In the genomic region with DNA sequence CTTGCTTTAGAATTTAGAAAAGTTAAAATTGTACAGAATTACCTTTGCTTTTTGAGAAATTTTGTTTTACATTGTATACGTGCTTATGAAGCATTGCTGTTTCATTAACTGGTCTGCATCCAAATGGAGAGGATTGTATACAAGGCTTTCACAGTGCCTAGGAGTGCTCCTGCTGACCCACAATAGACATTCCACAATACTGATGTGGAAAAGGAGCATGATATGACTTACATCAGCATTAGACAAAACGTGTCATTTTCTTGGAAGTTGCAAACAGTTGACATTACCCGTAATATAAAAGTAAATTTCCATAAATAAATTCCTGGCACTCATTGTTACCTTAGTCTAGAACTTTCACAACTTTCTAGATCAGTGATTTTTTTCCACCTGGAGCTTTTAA, we compare ENCODE assay signal across 13 cellular contexts. TPM values are rescaled to one million over a fixed set of nuclear protein-coding genes. Genes with fewer than 3 reads are reported as not detected.
DNase-seq lines count a peak whose midpoint lies in the region; ATAC-seq and TF ChIP-seq lines count a peak whose summit lies in the region.
"Had no signal": no experiment of that assay in that cellular context is flagged by ENCODE, and none has a peak within 500 bp of the region (broad histone marks: within the 10 kb centered on the region; RNA-seq: fewer than 3 reads in every experiment).

No MANE protein-coding gene starts in this region.

- dilution Hi-C loops in IMR-90 (cut with HindIII; ENCODE audit: low sequenced_read_pairs, unreplicated experiment), result no loop called here

- POLR2A ChIA-PET in AG04450 (lab: Yijun Ruan, JAX) (interaction anchor here (0.6 kb wide), 1 partner anchor 1955 kb away, joined by 4 read pairs; no protein-coding TSS in a partner anchor), IMR-90 (lab: Charles Lee; ENCODE audit: unreplicated experiment) (no interaction called here)

- no peak overlapping the region for H2AFZ ChIP-seq in IMR-90 (replicated peaks; ENCODE audit: low read length, poor library complexity)

- H3K9me3 Mint-ChIP-seq in immature natural killer cell, result peaks cover 10 to 43% (median 23%) of the 10 kb centered on the region in 6 donors
- H3K9me3 Mint-ChIP-seq: activated T-helper 2 cell treated with anti-CD3 and anti-CD28 coated beads, Interferon-gamma antibody, Interleukin-2, Interleukin-4, amounts not matched to agents 10 μg/mL and 5 μg/mL and 100 μg/mL, durations not matched to agents 14 hours and 24 hours and 36 hours; dendritic cell treated with granulocyte-macrophage colony-stimulating factor and Interleukin-4, amounts not matched to agents 40 ng/mL and 50 ng/mL, for 4 days had no signal

- H2BK5ac ChIP-seq in IMR-90 (ENCODE audit: low read depth, low read length, poor library complexity, severe bottlenecking), result no peak overlapping the region

- peak overlapping the region; percentile 99 for H3K4me2 ChIP-seq in IMR-90 (ENCODE audit: low read depth, low read length)

- H3K9ac ChIP-seq in IMR-90 (ENCODE audit: low read depth, low read length), result no peak overlapping the region

- no peak overlapping the region for H3K14ac ChIP-seq in IMR-90 (replicated peaks; ENCODE audit: low read depth, low read length)

- intact Hi-C loops in IMR-90 (cut with micrococcal nuclease), result loop anchor here (2.0 to 10.0 kb wide), 6 partner anchors 82 to 1171 kb away; no protein-coding TSS in a partner anchor

- in situ Hi-C loops in IMR-90 (cut with MboI; ENCODE audit: low sequenced_read_pairs), result no loop called here

- no peak overlapping the region for H3K27ac Mint-ChIP-seq in immature natural killer cell
- H3K27ac Mint-ChIP-seq: activated T-helper 2 cell treated with anti-CD3 and anti-CD28 coated beads, Interferon-gamma antibody, Interleukin-2, Interleukin-4, amounts not matched to agents 10 μg/mL and 5 μg/mL and 100 μg/mL, durations not matched to agents 14 hours and 24 hours and 36 hours; dendritic cell treated with granulocyte-macrophage colony-stimulating factor and Interleukin-4, amounts not matched to agents 40 ng/mL and 50 ng/mL, for 4 days; naive thymus-derived CD8-positive, alpha-beta T cell had no signal

- H3K9me1 ChIP-seq in IMR-90 (ENCODE audit: insufficient read depth, low read length), result peaks cover 9% of the 10 kb centered on the region

- peaks cover 0 to 4% of the 10 kb centered on the region in 2 donors for H3K4me1 Mint-ChIP-seq in immature natural killer cell

- H2AK9ac ChIP-seq in IMR-90 (replicated peaks; ENCODE audit: low read depth, low read length, poor library complexity), result no peak overlapping the region

- H2BK15ac ChIP-seq in IMR-90 (ENCODE audit: low read depth, low read length), result no peak overlapping the region

- no peak for DNase-seq in AG04450 (ENCODE audit: low read depth, low spot score)
- DNase-seq in IMR-90, result peak; percentile 49
- no peak for DNase-seq in coronary artery (ENCODE audit: low spot score)
- DNase-seq in amniotic stem cell (lab: John Stamatoyannopoulos, UW), result no peak
- no peak for DNase-seq in immature natural killer cell
- DNase-seq in NCI-H1694 treated with DMSO at 0.1 percent for 48 hours (lab: John Stamatoyannopoulos, UW), result no peak
- DNase-seq: activated CD4-positive, CD25-positive, alpha-beta regulatory T cell treated with anti-CD3 and anti-CD28 coated beads, Interleukin-2, amount 50 U/mL, for 72 hours; naive thymus-derived CD8-positive, alpha-beta T cell; stimulated activated naive CD4-positive, alpha-beta T cell treated with Interleukin-2 at 50 U/mL for 16 hours had no signal

- peaks cover 4 to 11% (median 11%) of the 10 kb centered on the region in 3 donors for H3K27me3 Mint-ChIP-seq in immature natural killer cell (ENCODE audit: low read depth in 3 of 3)

- H3K36me3 ChIP-seq in IMR-90 (ENCODE audit: control insufficient read depth, insufficient read depth, low read length) (no peaks in the 10 kb centered on the region), muscle layer of duodenum (ENCODE audit: control insufficient read depth in 1 of 2, insufficient read depth in 2 of 2, low read length in 2 of 2) (no peaks in the 10 kb centered on the region)

- H4K5ac ChIP-seq in IMR-90 (ENCODE audit: low read depth, low read length), result no peak overlapping the region

- peak overlapping the region; percentile 88 for H3K4me3 ChIP-seq in AG04450 (ENCODE audit: low read depth, low read length)
- H3K4me3 ChIP-seq in IMR-90 (ENCODE audit: insufficient read depth, low read depth, low read length), result peak overlapping the region; percentile 75
- H3K4me3 ChIP-seq in coronary artery, result peak overlapping the region; percentile 93
- peak overlapping the region; percentile 84 to 87 for H3K4me3 ChIP-seq in muscle layer of duodenum (ENCODE audit: low read depth in 1 of 2, low read length in 2 of 2)

- TF ChIP-seq POLR2A in IMR-90 (IDR thresholded peaks at IDR 0.05; ENCODE audit: low read depth, low read length), result no peak

- H3K23ac ChIP-seq in IMR-90 (ENCODE audit: low read depth, low read length), result peak overlapping the region; percentile 94; the same call in 1 of the 2 replicates

- TF ChIP-seq CTCF in AG04450 (IDR thresholded peaks at IDR 0.05; ENCODE audit: low read depth, low read length) (no peak), IMR-90 (conservative IDR thresholded peaks at IDR 0.05; ENCODE audit: low read depth, low read length) (no peak), coronary artery (IDR thresholded peaks at IDR 0.05) (no peak)

- H3K27ac ChIP-seq in AG04450 (ENCODE audit: low read depth, low read length) (no peak overlapping the region), IMR-90 (ENCODE audit: insufficient read depth, low read length) (no peak overlapping the region), coronary artery (no peak overlapping the region), muscle layer of duodenum (ENCODE audit: low read length) (no peak overlapping the region)

- ATAC-seq in IMR-90 (ENCODE audit: low read depth) (no peak; the same call in 1 of the 2 replicates), GM18867 (IDR thresholded peaks at IDR 0.05; ENCODE audit: unreplicated experiment) (no peak)
- ATAC-seq: naive thymus-derived CD8-positive, alpha-beta T cell had no signal

- no CpG with 5 or more reads among the region's 3 CpGs for WGBS in IMR-90 (ENCODE audit: extremely low coverage in 2 of 2, insufficient read length in 1 of 2), 2 experiments

- H3K36me3 Mint-ChIP-seq in immature natural killer cell, result peaks cover 0 to 12% (median 9%) of the 10 kb centered on the region in 3 donors

- no peak overlapping the region for H2BK120ac ChIP-seq in IMR-90 (ENCODE audit: low read depth, low read length)

- H3K79me1 ChIP-seq in IMR-90 (ENCODE audit: low read depth in 1 of 2, low read length in 2 of 2), result peaks cover 11 to 39% of the 10 kb centered on the region in 2 experiments

- H3K18ac ChIP-seq in IMR-90 (ENCODE audit: low read depth, low read length), result no peak overlapping the region

- H3K9me3 ChIP-seq in AG04450 (ENCODE audit: control insufficient read depth, insufficient read depth, low read length), result no peaks in the 10 kb centered on the region
- no peaks in the 10 kb centered on the region for H3K9me3 ChIP-seq in IMR-90 (ENCODE audit: control insufficient read depth, insufficient read depth, low read length)
- no peaks in the 10 kb centered on the region for H3K9me3 ChIP-seq in muscle layer of duodenum (ENCODE audit: control insufficient read depth in 1 of 2, low read length in 2 of 2)

- H4K8ac ChIP-seq in IMR-90 (ENCODE audit: low read depth in 2 of 2, low read length in 2 of 2), result no peak overlapping the region

- no peak for TF ChIP-seq RAD21 in IMR-90 (IDR thresholded peaks at IDR 0.05; ENCODE audit: low read length)

- H4K20me1 ChIP-seq in IMR-90 (ENCODE audit: insufficient read depth, low read length), result peaks cover 17% of the 10 kb centered on the region; the same call in 1 of the 2 replicates

- BruUV-seq in IMR-90 (replicated peaks; lab: Mats Ljungman, UMichigan), result no TSS peak

- no peak overlapping the region for H4K91ac ChIP-seq in IMR-90 (ENCODE audit: insufficient read depth, low read depth, low read length)

- H3K27me3 ChIP-seq in AG04450 (ENCODE audit: control insufficient read depth, insufficient read depth, low read length) (no peaks in the 10 kb centered on the region), IMR-90 (ENCODE audit: control insufficient read depth, insufficient read depth, low read length) (no peaks in the 10 kb centered on the region), muscle layer of duodenum (ENCODE audit: low read depth, low read length) (peaks cover 5% of the 10 kb centered on the region)

- no peak overlapping the region for H2BK20ac ChIP-seq in IMR-90 (ENCODE audit: low read depth, low read length)

- H3K4ac ChIP-seq in IMR-90 (ENCODE audit: low read depth, low read length), result no peak overlapping the region

- CTCF ChIA-PET in AG04450 (lab: Charles Lee), result interaction anchor here (0.5 kb wide), 1 partner anchor 374 kb away, joined by 5 read pairs; no protein-coding TSS in a partner anchor
- CTCF ChIA-PET in IMR-90 (lab: Yijun Ruan, JAX), result interaction anchor here (0.6 kb wide), 1 partner anchor 289 kb away, joined by 3 read pairs; no protein-coding TSS in a partner anchor

- H3K4me3 Mint-ChIP-seq in immature natural killer cell, result peak overlapping the region in 1 of 5 donors; percentile 10
- H3K4me3 Mint-ChIP-seq: dendritic cell treated with granulocyte-macrophage colony-stimulating factor and Interleukin-4, amounts not matched to agents 40 ng/mL and 50 ng/mL, for 4 days had no signal

- no peak overlapping the region for H2AK5ac ChIP-seq in IMR-90 (ENCODE audit: low read depth, low read length)

- peaks cover 5% of the 10 kb centered on the region for H3K4me1 ChIP-seq in IMR-90 (ENCODE audit: control insufficient read depth, insufficient read depth, low read length)
- H3K4me1 ChIP-seq in muscle layer of duodenum (ENCODE audit: control insufficient read depth in 1 of 2, insufficient read depth in 2 of 2, low read length in 2 of 2), result peaks cover 9 to 13% of the 10 kb centered on the region in 2 donors

- H3K56ac ChIP-seq in IMR-90 (ENCODE audit: extremely low read depth, insufficient read depth, low read length), result no peak overlapping the region

TF ChIP-seq in IMR-90, 13 proteins besides CTCF, POLR2A, EP300 and RAD21 (continues in another document):
- TF ChIP-seq, protein P1, sequence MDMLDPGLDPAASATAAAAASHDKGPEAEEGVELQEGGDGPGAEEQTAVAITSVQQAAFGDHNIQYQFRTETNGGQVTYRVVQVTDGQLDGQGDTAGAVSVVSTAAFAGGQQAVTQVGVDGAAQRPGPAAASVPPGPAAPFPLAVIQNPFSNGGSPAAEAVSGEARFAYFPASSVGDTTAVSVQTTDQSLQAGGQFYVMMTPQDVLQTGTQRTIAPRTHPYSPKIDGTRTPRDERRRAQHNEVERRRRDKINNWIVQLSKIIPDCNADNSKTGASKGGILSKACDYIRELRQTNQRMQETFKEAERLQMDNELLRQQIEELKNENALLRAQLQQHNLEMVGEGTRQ (IDR thresholded peaks at IDR 0.05; ENCODE audit: low read depth, low read length), result no peak
- no peak for TF ChIP-seq BHLHE40 (IDR thresholded peaks at IDR 0.05; ENCODE audit: low read depth, low read length)

RNA-seq across cellular contexts. Expression of gene PRKD1, which starts 1.9 kb away (rescaled TPM):
- 20.7 and 24.5 TPM in 2 replicates for polyA plus RNA-seq in AG04450 (2011; rRNA removed)
- 48.7 and 49.1 TPM in 2 replicates for polyA minus RNA-seq in AG04450 (2011; rRNA and poly(A)+ RNA removed)
- total RNA-seq in IMR-90 (2012; rRNA removed), result 12.8 and 12.9 TPM in 2 replicates
- 12.2 and 14.2 TPM in 2 replicates for polyA plus RNA-seq in IMR-90 (2012; rRNA removed)
- 4.0 and 5.8 TPM in 2 replicates for polyA plus RNA-seq in IMR-90 (2012; cell fraction: cytosol; rRNA removed)
- polyA plus RNA-seq in IMR-90 (2012; cell fraction: nucleus; rRNA removed; ENCODE audit: low replicate concordance), result 5.6 and 31.1 TPM in 2 replicates
- polyA plus RNA-seq in immature natural killer cell, result not detected
- total RNA-seq: activated T-helper 2 cell treated with anti-CD3 and anti-CD28 coated beads, Interferon-gamma antibody, Interleukin-2, Interleukin-4, amounts not matched to agents 10 μg/mL and 5 μg/mL and 100 μg/mL, durations not matched to agents 14 hours and 24 hours and 36 hours; naive thymus-derived CD8-positive, alpha-beta T cell had no signal
- polyA plus RNA-seq: naive thymus-derived CD8-positive, alpha-beta T cell had no signal

Comparison
In these comparisons a context has a peak if more than half of its experiments do, and no peak if none do; other contexts are left out.
1. RNA of gene PRKD1, which starts 1.9 kb away (polyA plus RNA-seq): 20.7 to 24.5 TPM in AG04450 and 4.0 to 31.1 TPM in IMR-90; not detected in immature natural killer cell; every median in the first group is over 4 times any median in the second.
2. Peak in every context shown above with its lines, with median percentiles within 50 percentile points of each other: H3K4me3 ChIP-seq.